20 cellular contexts compared by ENCODE assay signal in genomic region chr7:6479067-6479466, GRCh38. TPM values are rescaled to one million over a fixed set of nuclear protein-coding genes. Genes with fewer than 3 reads are reported as not detected.
A peak's percentile ranks its signal among the peaks of the same experiment; 100 is the strongest.
DNase-seq lines count a peak whose midpoint lies in the region; ATAC-seq, FAIRE-seq and TF ChIP-seq lines count a peak whose summit lies in the region.
"Had no signal": no experiment of that assay in that cellular context is flagged by ENCODE, and none has a peak within 500 bp of the region (broad histone marks: within the 10 kb centered on the region; RNA-seq: fewer than 3 reads in every experiment).

No MANE protein-coding gene starts in this region.

- peak overlapping the region; percentile 25 for H3K4me3 Mint-ChIP-seq in activated CD4-positive, alpha-beta T cell treated with anti-CD3 and anti-CD28 coated beads, Interleukin-2, amount 10 ng/mL, durations not matched to agents 24 days and 14 days
- peak overlapping the region; percentile 10 for H3K4me3 Mint-ChIP-seq in activated CD8-positive, alpha-beta T cell treated with anti-CD3 and anti-CD28 coated beads for 36 hours
- H3K4me3 Mint-ChIP-seq in natural killer cell (peak overlapping the region; percentile 83), Calu3 (ENCODE audit: low read depth, unreplicated experiment) (no peak overlapping the region)

- peaks cover 8% of the 10 kb centered on the region for H3F3A ChIP-seq in DOHH2 (ENCODE audit: control insufficient read depth, insufficient read depth)

- H3K27ac Mint-ChIP-seq in activated CD4-positive, alpha-beta T cell treated with anti-CD3 and anti-CD28 coated beads, Interleukin-2, amount 10 ng/mL, durations not matched to agents 24 days and 14 days = peak overlapping the region; percentile 78
- H3K27ac Mint-ChIP-seq in activated CD8-positive, alpha-beta T cell treated with anti-CD3 and anti-CD28 coated beads for 36 hours = peak overlapping the region; percentile 87
- H3K27ac Mint-ChIP-seq in natural killer cell (peak overlapping the region; percentile 94), Calu3 (ENCODE audit: unreplicated experiment) (no peak overlapping the region)

- H3K27me3 Mint-ChIP-seq in activated CD4-positive, alpha-beta T cell treated with anti-CD3 and anti-CD28 coated beads, Interleukin-2, amount 10 ng/mL, durations not matched to agents 24 days and 14 days = no peaks in the 10 kb centered on the region
- H3K27me3 Mint-ChIP-seq in activated CD8-positive, alpha-beta T cell treated with anti-CD3 and anti-CD28 coated beads for 36 hours = no peaks in the 10 kb centered on the region
- no peaks in the 10 kb centered on the region for H3K27me3 Mint-ChIP-seq in natural killer cell (ENCODE audit: low read depth in 2 of 2)
- H3K27me3 Mint-ChIP-seq in Calu3 (ENCODE audit: unreplicated experiment) = no peaks in the 10 kb centered on the region
- H3K27me3 Mint-ChIP-seq: T-helper 17 cell had no signal

- TF ChIP-seq CTCF in DOHH2 (IDR thresholded peaks at IDR 0.05; ENCODE audit: low read depth, low read length, poor library complexity, severe bottlenecking) = no peak
- TF ChIP-seq CTCF in activated CD8-positive, alpha-beta T cell treated with anti-CD3 and anti-CD28 coated beads for 36 hours (IDR thresholded peaks at IDR 0.05) = no peak
- TF ChIP-seq CTCF in natural killer cell (IDR thresholded peaks at IDR 0.05) = no peak
- no peak for TF ChIP-seq CTCF in Calu3 (IDR thresholded peaks at IDR 0.05; ENCODE audit: unreplicated experiment)

- H3K36me3 Mint-ChIP-seq in activated CD4-positive, alpha-beta T cell treated with anti-CD3 and anti-CD28 coated beads, Interleukin-2, amount 10 ng/mL, durations not matched to agents 24 days and 14 days (ENCODE audit: low read depth) = peaks cover 34% of the 10 kb centered on the region
- peaks cover 35% of the 10 kb centered on the region for H3K36me3 Mint-ChIP-seq in activated CD8-positive, alpha-beta T cell treated with anti-CD3 and anti-CD28 coated beads for 36 hours (ENCODE audit: low read depth)
- H3K36me3 Mint-ChIP-seq in natural killer cell = no peaks in the 10 kb centered on the region
- H3K36me3 Mint-ChIP-seq in Calu3 (ENCODE audit: insufficient read depth, unreplicated experiment) = peaks cover 86% of the 10 kb centered on the region

- WGBS in small intestine, 3 donors = 78 to 84% (median 82%) methylated on average over 8 of the region's 8 CpGs

- FAIRE-seq in small intestine (lab: Jason Lieb, UNC) = no peak
- FAIRE-seq: H1 had no signal

- H3K4me1 Mint-ChIP-seq in activated CD4-positive, alpha-beta T cell treated with anti-CD3 and anti-CD28 coated beads, Interleukin-2, amount 10 ng/mL, durations not matched to agents 24 days and 14 days = peaks cover 54% of the 10 kb centered on the region
- H3K4me1 Mint-ChIP-seq in activated CD8-positive, alpha-beta T cell treated with anti-CD3 and anti-CD28 coated beads for 36 hours (ENCODE audit: low read depth) = peaks cover 73% of the 10 kb centered on the region
- peaks cover 85 to 87% of the 10 kb centered on the region in 2 donors for H3K4me1 Mint-ChIP-seq in natural killer cell
- H3K4me1 Mint-ChIP-seq in Calu3 (ENCODE audit: low read depth, unreplicated experiment) = peaks cover 55% of the 10 kb centered on the region

- H3K36me3 ChIP-seq in DOHH2 (ENCODE audit: control insufficient read depth, low read length) (peaks cover 66% of the 10 kb centered on the region), small intestine (ENCODE audit: control insufficient read depth in 2 of 2, insufficient read depth in 2 of 2, low read length in 2 of 2) (peaks cover 2 to 4% of the 10 kb centered on the region in 2 donors)

- H3K9me3 Mint-ChIP-seq in activated CD4-positive, alpha-beta T cell treated with anti-CD3 and anti-CD28 coated beads, Interleukin-2, amount 10 ng/mL, durations not matched to agents 24 days and 14 days = no peaks in the 10 kb centered on the region
- H3K9me3 Mint-ChIP-seq in activated CD8-positive, alpha-beta T cell treated with anti-CD3 and anti-CD28 coated beads for 36 hours = no peaks in the 10 kb centered on the region
- H3K9me3 Mint-ChIP-seq in natural killer cell (no peaks in the 10 kb centered on the region), Calu3 (ENCODE audit: low read depth, unreplicated experiment) (no peaks in the 10 kb centered on the region)

- POLR2A ChIA-PET in activated CD8-positive, alpha-beta T cell treated with anti-CD3 and anti-CD28 coated beads for 36 hours (lab: Charles Lee) = interaction anchor here (0.6 to 1.2 kb wide), 4 partner anchors 80 to 1343 kb away, joined by 3 to 4 read pairs (median 3); no protein-coding TSS in a partner anchor

- no peaks in the 10 kb centered on the region for H3K9me2 ChIP-seq in DOHH2 (replicated peaks; ENCODE audit: control insufficient read depth, low read length)

- H3K4me1 ChIP-seq in DOHH2 (ENCODE audit: control insufficient read depth, low read length) = peaks cover 68% of the 10 kb centered on the region
- peaks cover 3 to 6% of the 10 kb centered on the region in 2 donors for H3K4me1 ChIP-seq in small intestine (ENCODE audit: control insufficient read depth in 2 of 2, insufficient read depth in 1 of 2, low read depth in 1 of 2, low read length in 1 of 2)

- ATAC-seq in activated CD8-positive, alpha-beta T cell treated with anti-CD3 and anti-CD28 coated beads for 36 hours = no peak
- peak; percentile 60 to 69 (median 64) for ATAC-seq in natural killer cell
- no peak for ATAC-seq in HG02610 (IDR thresholded peaks at IDR 0.05; ENCODE audit: unreplicated experiment)
- ATAC-seq: activated CD4-positive, CD25-positive, alpha-beta regulatory T cell treated with anti-CD3 and anti-CD28 coated beads, Interleukin-2, amount 50 U/mL, for 24 hours; T-helper 17 cell; upper lobe of right lung had no signal

- BruUV-seq in Calu3 (replicated peaks; lab: Mats Ljungman, UMichigan) = no TSS peak

- intact Hi-C loops in activated CD4-positive, alpha-beta T cell treated with anti-CD3 and anti-CD28 coated beads, Interleukin-2, amount 10 ng/mL, durations not matched to agents 24 days and 14 days (cut with micrococcal nuclease) = no loop called here
- intact Hi-C loops in activated CD8-positive, alpha-beta T cell treated with anti-CD3 and anti-CD28 coated beads for 36 hours (cut with micrococcal nuclease) = no loop called here
- intact Hi-C loops in natural killer cell (cut with micrococcal nuclease) = no loop called here
- intact Hi-C loops in Calu3 (cut with micrococcal nuclease; ENCODE audit: unreplicated experiment) = no loop called here

- H3K4me2 ChIP-seq in DOHH2 (ENCODE audit: low read length) = peak overlapping the region; percentile 57

- H3K27me3 ChIP-seq in DOHH2 (ENCODE audit: control insufficient read depth, low read length) (no peaks in the 10 kb centered on the region), small intestine (ENCODE audit: control insufficient read depth in 2 of 2, insufficient read depth in 2 of 2, low read length in 2 of 2) (no peaks in the 10 kb centered on the region)
- H3K27me3 ChIP-seq: upper lobe of right lung had no signal

- H3K4me3 ChIP-seq in DOHH2 (ENCODE audit: low read length) (peak overlapping the region; percentile 54), small intestine (ENCODE audit: low read depth in 1 of 2, low read length in 2 of 2) (no peak overlapping the region)
- H3K4me3 ChIP-seq: skin epidermis, upper lobe of right lung had no signal

- peak; percentile 74 for DNase-seq in activated CD4-positive, alpha-beta T cell treated with anti-CD3 and anti-CD28 coated beads, Interleukin-2, amount 10 ng/mL, durations not matched to agents 24 days and 14 days
- DNase-seq in activated CD4-positive, alpha-beta T cell treated with anti-CD3 and anti-CD28 coated beads for 1 hour = no peak
- peak; percentile 42 for DNase-seq in activated CD8-positive, alpha-beta T cell treated with anti-CD3 and anti-CD28 coated beads for 36 hours
- DNase-seq in natural killer cell (peak; percentile 30), small intestine (no peak), Calu3 (no peak)
- DNase-seq: 8988T; activated effector memory CD4-positive, alpha-beta T cell treated with Interleukin-2 at 50 U/mL for 16 hours; cortex of kidney; NCI-H187; NCI-H446 treated with DMSO at 0.1 percent for 48 hours; SHP77; stimulated activated naive CD4-positive, alpha-beta T cell; T-helper 17 cell; upper lobe of right lung had no signal

- H3K27ac ChIP-seq in DOHH2 (ENCODE audit: low read depth, low read length) (peak overlapping the region; percentile 53), small intestine (ENCODE audit: low read depth in 1 of 2, low read length in 1 of 2) (no peak overlapping the region)
- H3K27ac ChIP-seq: skin epidermis, upper lobe of right lung had no signal

- H3K79me2 ChIP-seq in DOHH2 (ENCODE audit: control insufficient read depth, low read length) = peaks cover 99% of the 10 kb centered on the region

- H3K9me3 ChIP-seq in DOHH2 (ENCODE audit: control insufficient read depth, insufficient read depth, low read length) (no peaks in the 10 kb centered on the region), small intestine (ENCODE audit: control insufficient read depth, low read depth) (no peaks in the 10 kb centered on the region)
- H3K9me3 ChIP-seq: upper lobe of right lung had no signal

- peaks cover 48% of the 10 kb centered on the region for H4K20me1 ChIP-seq in DOHH2 (ENCODE audit: control insufficient read depth, insufficient read depth, low read depth, low read length)

- CTCF ChIA-PET in activated CD8-positive, alpha-beta T cell treated with anti-CD3 and anti-CD28 coated beads for 36 hours (lab: Charles Lee) = interaction anchor here (1.4 kb wide), 1 partner anchor 42 kb away, joined by 3 read pairs; no protein-coding TSS in a partner anchor
- CTCF ChIA-PET in Calu3 (lab: Charles Lee) = interaction anchor here (0.5 kb wide), 1 partner anchor 392 kb away, joined by 3 read pairs; no protein-coding TSS in a partner anchor

RNA-seq across cellular contexts. Expression of gene KDELR2, which starts 4.9 kb away (rescaled TPM):
- 64.0 and 73.8 TPM in 2 replicates for total RNA-seq in activated CD4-positive, alpha-beta T cell treated with anti-CD3 and anti-CD28 coated beads, Interleukin-2, amount 10 ng/mL, durations not matched to agents 24 days and 14 days
- 10 to 100 TPM; 61.3 to 63.3 TPM for total RNA-seq in activated CD8-positive, alpha-beta T cell treated with anti-CD3 and anti-CD28 coated beads for 36 hours
- 10 to 100 TPM; 56.2 to 60.2 (median 58.5) TPM for total RNA-seq in natural killer cell
- polyA plus RNA-seq in small intestine = 100 to 1,000 TPM in 1 of 3 donors, 10 to 100 TPM in 2; 85.9 to 181 (median 90.8) TPM
- 292 and 301 TPM in 2 replicates for total RNA-seq in Calu3 (2022)

RNA-seq across cellular contexts. Expression of gene DAGLB, which starts 31.3 kb away (rescaled TPM):
- total RNA-seq in activated CD4-positive, alpha-beta T cell treated with anti-CD3 and anti-CD28 coated beads, Interleukin-2, amount 10 ng/mL, durations not matched to agents 24 days and 14 days = 18.8 and 26.8 TPM in 2 replicates
- total RNA-seq in activated CD8-positive, alpha-beta T cell treated with anti-CD3 and anti-CD28 coated beads for 36 hours = 10 to 100 TPM; 17.7 to 20.2 TPM
- 10 to 100 TPM; 20.3 to 25.6 (median 25.2) TPM for total RNA-seq in natural killer cell
- polyA plus RNA-seq in small intestine = 10 to 100 TPM in 2 of 3 donors, 1 to 10 TPM in 1; 8.8 to 22.4 (median 21.9) TPM
- 36.8 and 38.1 TPM in 2 replicates for total RNA-seq in Calu3 (2022)

Comparison
In these comparisons a context has a peak if more than half of its experiments do, and no peak if none do; other contexts are left out.
1. DNase-seq: peak in activated CD4-positive, alpha-beta T cell treated with anti-CD3 and anti-CD28 coated beads, Interleukin-2, amount 10 ng/mL, durations not matched to agents 24 days and 14 days (single experiment), activated CD8-positive, alpha-beta T cell treated with anti-CD3 and anti-CD28 coated beads for 36 hours (single experiment) and natural killer cell (single experiment); none in activated CD4-positive, alpha-beta T cell treated with anti-CD3 and anti-CD28 coated beads for 1 hour (single experiment), small intestine (single experiment) and Calu3 (single experiment).
2. ATAC-seq: peak in natural killer cell (3 of 3); none in activated CD8-positive, alpha-beta T cell treated with anti-CD3 and anti-CD28 coated beads for 36 hours (single experiment) and HG02610 (single experiment).